8 cellular contexts compared by ENCODE assay signal in the genomic region with DNA sequence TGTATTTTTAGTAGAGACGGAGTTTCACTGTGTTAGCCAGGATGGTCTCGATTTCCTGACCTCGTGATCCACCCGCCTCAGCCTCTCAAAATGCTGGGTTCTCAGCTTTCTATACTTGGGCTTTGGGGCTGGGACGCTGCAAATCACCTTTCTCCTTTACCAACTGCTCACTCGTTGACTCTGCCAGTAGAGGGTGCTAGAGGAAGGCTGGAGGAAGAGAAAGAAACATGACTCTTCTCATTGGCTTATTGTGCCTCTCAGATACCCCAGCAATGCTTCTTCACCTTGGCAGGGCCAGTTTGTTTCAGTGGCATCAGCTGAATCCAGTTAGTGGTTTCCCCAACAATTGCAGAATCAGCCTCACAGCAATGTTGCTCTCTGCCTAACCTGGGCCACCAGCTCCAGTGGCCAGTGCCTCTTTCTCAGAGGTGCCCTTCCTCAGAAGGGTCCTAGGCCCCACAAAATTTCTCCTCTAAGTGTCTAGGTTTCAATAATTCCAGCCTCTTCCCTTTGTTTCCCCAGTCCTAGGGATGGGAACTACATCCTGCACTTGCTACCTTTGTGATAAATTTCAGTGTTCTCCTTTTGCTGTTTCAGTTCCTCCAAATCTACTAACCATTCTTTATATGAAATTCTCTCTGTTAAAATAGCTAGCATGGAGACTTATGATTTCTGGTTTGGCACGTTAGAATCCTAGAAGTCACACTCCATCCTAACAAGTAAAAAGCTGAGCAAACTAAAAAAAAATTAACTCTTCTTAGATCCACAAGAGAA.
DNase-seq lines count a peak whose midpoint lies in the region; ATAC-seq and TF ChIP-seq lines count a peak whose summit lies in the region.

No MANE protein-coding gene starts in this region.

- no peaks in the 10 kb centered on the region for H3K4me1 Mint-ChIP-seq in CD14-positive monocyte
- no peaks in the 10 kb centered on the region for H3K4me1 Mint-ChIP-seq in activated T-helper 1 cell treated with anti-CD3 and anti-CD28 coated beads, Interleukin-12 subunit alpha, Interleukin-12 subunit beta, Interleukin-2, Interleukin-4 antibody, amounts not matched to agents 30 ng/mL and 10 ng/mL and 1 ng/mL, durations not matched to agents 14 hours and 24 hours and 36 hours (ENCODE audit: low read depth)

- DNase-seq in CD14-positive monocyte (ENCODE audit: low spot score) (no peak), NCI-H345 (lab: John Stamatoyannopoulos, UW) (peak; percentile 72), iris pigment epithelial cell (ENCODE audit: low read depth) (peak; percentile 70)
- DNase-seq in activated T-helper 1 cell treated with anti-CD3 and anti-CD28 coated beads, Interleukin-12 subunit alpha, Interleukin-12 subunit beta, Interleukin-2, Interleukin-4 antibody, amounts not matched to agents 30 ng/mL and 10 ng/mL and 1 ng/mL, durations not matched to agents 14 hours and 24 hours and 36 hours (ENCODE audit: low spot score), result peak; percentile 7

- H3K27ac Mint-ChIP-seq in CD14-positive monocyte, result no peak overlapping the region
- H3K27ac Mint-ChIP-seq in activated T-helper 1 cell treated with anti-CD3 and anti-CD28 coated beads, Interleukin-12 subunit alpha, Interleukin-12 subunit beta, Interleukin-2, Interleukin-4 antibody, amounts not matched to agents 30 ng/mL and 10 ng/mL and 1 ng/mL, durations not matched to agents 14 hours and 24 hours and 36 hours, result no peak overlapping the region

- intact Hi-C loops in CD14-positive monocyte (cut with micrococcal nuclease), result no loop called here
- intact Hi-C loops in activated T-helper 1 cell treated with anti-CD3 and anti-CD28 coated beads, Interleukin-12 subunit alpha, Interleukin-12 subunit beta, Interleukin-2, Interleukin-4 antibody, amounts not matched to agents 30 ng/mL and 10 ng/mL and 1 ng/mL, durations not matched to agents 14 hours and 24 hours and 36 hours (cut with micrococcal nuclease), result loop anchor here (1.0 kb wide), 2 partner anchors 495 to 582 kb away; no protein-coding TSS in a partner anchor

- peak; percentile 25 for TF ChIP-seq CTCF in CD14-positive monocyte (IDR thresholded peaks at IDR 0.05)

- ATAC-seq in GM18498 (IDR thresholded peaks at IDR 0.05; ENCODE audit: unreplicated experiment), result peak; percentile 88
- peak; percentile 75 for ATAC-seq in HG03103 (IDR thresholded peaks at IDR 0.05; ENCODE audit: low read depth, unreplicated experiment)
- no peak for ATAC-seq in HG03108 (IDR thresholded peaks at IDR 0.05; ENCODE audit: unreplicated experiment)
- no peak for ATAC-seq in HG03571 (IDR thresholded peaks at IDR 0.05; ENCODE audit: unreplicated experiment)

- no peak overlapping the region for H3K4me3 Mint-ChIP-seq in CD14-positive monocyte
- H3K4me3 Mint-ChIP-seq in activated T-helper 1 cell treated with anti-CD3 and anti-CD28 coated beads, Interleukin-12 subunit alpha, Interleukin-12 subunit beta, Interleukin-2, Interleukin-4 antibody, amounts not matched to agents 30 ng/mL and 10 ng/mL and 1 ng/mL, durations not matched to agents 14 hours and 24 hours and 36 hours, result no peak overlapping the region

- peaks cover 2 to 10% (median 10%) of the 10 kb centered on the region in 3 donors for H3K27me3 Mint-ChIP-seq in CD14-positive monocyte (ENCODE audit: low read depth in 3 of 3)
- peaks cover 2% of the 10 kb centered on the region for H3K27me3 Mint-ChIP-seq in activated T-helper 1 cell treated with anti-CD3 and anti-CD28 coated beads, Interleukin-12 subunit alpha, Interleukin-12 subunit beta, Interleukin-2, Interleukin-4 antibody, amounts not matched to agents 30 ng/mL and 10 ng/mL and 1 ng/mL, durations not matched to agents 14 hours and 24 hours and 36 hours (ENCODE audit: insufficient read depth)

- H3K9me3 Mint-ChIP-seq in CD14-positive monocyte, result peaks cover 0 to 4% (median 0%) of the 10 kb centered on the region in 7 donors
- H3K9me3 Mint-ChIP-seq in activated T-helper 1 cell treated with anti-CD3 and anti-CD28 coated beads, Interleukin-12 subunit alpha, Interleukin-12 subunit beta, Interleukin-2, Interleukin-4 antibody, amounts not matched to agents 30 ng/mL and 10 ng/mL and 1 ng/mL, durations not matched to agents 14 hours and 24 hours and 36 hours, result peaks cover 6% of the 10 kb centered on the region

- no peaks in the 10 kb centered on the region for H3K36me3 Mint-ChIP-seq in CD14-positive monocyte
- H3K36me3 Mint-ChIP-seq in activated T-helper 1 cell treated with anti-CD3 and anti-CD28 coated beads, Interleukin-12 subunit alpha, Interleukin-12 subunit beta, Interleukin-2, Interleukin-4 antibody, amounts not matched to agents 30 ng/mL and 10 ng/mL and 1 ng/mL, durations not matched to agents 14 hours and 24 hours and 36 hours (ENCODE audit: low read depth), result no peaks in the 10 kb centered on the region

Comparison
In these comparisons a context has a peak if more than half of its experiments do, and no peak if none do; other contexts are left out.
1. ATAC-seq: peak in GM18498 (single experiment) and HG03103 (single experiment); none in HG03108 (single experiment) and HG03571 (single experiment).